ENCODE assay signal across 17 cellular contexts in genomic region chr12:92908108-92908507, GRCh38. TPM values are rescaled to one million over a fixed set of nuclear protein-coding genes. Genes with fewer than 3 reads are reported as not detected.
DNase-seq lines count a peak whose midpoint lies in the region; ATAC-seq and TF ChIP-seq lines count a peak whose summit lies in the region.
"Had no signal": no experiment of that assay in that cellular context is flagged by ENCODE, and none has a peak within 500 bp of the region (broad histone marks: within the 10 kb centered on the region; RNA-seq: fewer than 3 reads in every experiment).

No MANE protein-coding gene starts in this region.

- DNase-seq in activated CD4-positive, alpha-beta T cell treated with anti-CD3 and anti-CD28 coated beads, Interleukin-2, amount 10 ng/mL, durations not matched to agents 24 days and 14 days: peak; percentile 76
- no peak for DNase-seq in activated CD4-positive, alpha-beta T cell treated with anti-CD3 and anti-CD28 coated beads, Interleukin-2, amount 50 U/mL, for 48 hours
- DNase-seq in T-helper 17 cell (no peak), GM13976 (ENCODE audit: low spot score) (no peak), NCI-H82 treated with DMSO at 0.1 percent for 48 hours (lab: John Stamatoyannopoulos, UW; ENCODE audit: unreplicated experiment) (no peak), cerebellar cortex (ENCODE audit: low spot score) (no peak)
- DNase-seq in naive thymus-derived CD8-positive, alpha-beta T cell: peak in 5 of 10 donors; percentile 19 to 73 (median 52)
- DNase-seq: activated gamma-delta T cell treated with Interleukin-2 at 50 U/mL for 16 hours, dorsolateral prefrontal cortex, EL, GM23248, heart left ventricle, mammary epithelial cell, NCI-H1694, SHP77 had no signal

- no peak for TF ChIP-seq CTCF in GM13976 (IDR thresholded peaks at IDR 0.05; ENCODE audit: borderline replicate concordance, control extremely low read depth, extremely low read depth, insufficient read depth, missing control alignments)

- H3K4me3 Mint-ChIP-seq in activated CD4-positive, alpha-beta T cell treated with anti-CD3 and anti-CD28 coated beads, Interleukin-2, amount 10 ng/mL, durations not matched to agents 24 days and 14 days: peak overlapping the region; percentile 55
- peak overlapping the region; percentile 45 for H3K4me3 Mint-ChIP-seq in T-helper 17 cell
- H3K4me3 Mint-ChIP-seq in naive thymus-derived CD8-positive, alpha-beta T cell: peak overlapping the region; percentile 3 to 76 (median 56)
- H3K4me3 Mint-ChIP-seq: neural crest cell had no signal

- peaks cover 6% of the 10 kb centered on the region for H3K9me3 Mint-ChIP-seq in activated CD4-positive, alpha-beta T cell treated with anti-CD3 and anti-CD28 coated beads, Interleukin-2, amount 10 ng/mL, durations not matched to agents 24 days and 14 days
- peaks cover 0 to 1% (median 0%) of the 10 kb centered on the region in 9 donors for H3K9me3 Mint-ChIP-seq in naive thymus-derived CD8-positive, alpha-beta T cell

- H3K27me3 Mint-ChIP-seq in activated CD4-positive, alpha-beta T cell treated with anti-CD3 and anti-CD28 coated beads, Interleukin-2, amount 10 ng/mL, durations not matched to agents 24 days and 14 days: no peaks in the 10 kb centered on the region
- H3K27me3 Mint-ChIP-seq in T-helper 17 cell: no peaks in the 10 kb centered on the region
- no peaks in the 10 kb centered on the region for H3K27me3 Mint-ChIP-seq in naive thymus-derived CD8-positive, alpha-beta T cell

- H3K36me3 Mint-ChIP-seq in activated CD4-positive, alpha-beta T cell treated with anti-CD3 and anti-CD28 coated beads, Interleukin-2, amount 10 ng/mL, durations not matched to agents 24 days and 14 days (ENCODE audit: low read depth): peaks cover 30% of the 10 kb centered on the region
- peaks cover 1% of the 10 kb centered on the region for H3K36me3 Mint-ChIP-seq in T-helper 17 cell (ENCODE audit: low read depth)
- peaks cover 0 to 9% (median 0%) of the 10 kb centered on the region in 3 donors for H3K36me3 Mint-ChIP-seq in naive thymus-derived CD8-positive, alpha-beta T cell

- ATAC-seq in HG02610 (IDR thresholded peaks at IDR 0.05; ENCODE audit: unreplicated experiment) (peak; percentile 50), T-helper 17 cell (peak; percentile 82)
- peak; percentile 89 to 93 for ATAC-seq in naive thymus-derived CD8-positive, alpha-beta T cell
- ATAC-seq: heart left ventricle had no signal

- POLR2A ChIA-PET in naive thymus-derived CD8-positive, alpha-beta T cell (lab: Charles Lee): interaction anchor here (6.2 kb wide), 1 partner anchor 20 kb away, joined by 56 read pairs; the partner anchor contains the start of gene EEA1

- intact Hi-C loops in activated CD4-positive, alpha-beta T cell treated with anti-CD3 and anti-CD28 coated beads, Interleukin-2, amount 10 ng/mL, durations not matched to agents 24 days and 14 days (cut with micrococcal nuclease): loop anchor here (1.0 kb wide), 1 partner anchor 19 kb away; no protein-coding TSS in a partner anchor

- H3K9me3 ChIP-seq in T-helper 17 cell (ENCODE audit: control insufficient read depth, low read length, poor library complexity, severe bottlenecking): no peaks in the 10 kb centered on the region

- peaks cover 35% of the 10 kb centered on the region for H3K4me1 Mint-ChIP-seq in activated CD4-positive, alpha-beta T cell treated with anti-CD3 and anti-CD28 coated beads, Interleukin-2, amount 10 ng/mL, durations not matched to agents 24 days and 14 days
- H3K4me1 Mint-ChIP-seq in T-helper 17 cell: peaks cover 29% of the 10 kb centered on the region
- H3K4me1 Mint-ChIP-seq in naive thymus-derived CD8-positive, alpha-beta T cell: peaks cover 24 to 72% (median 60%) of the 10 kb centered on the region in 4 donors

- in situ Hi-C loops in GM13976 (cut with MboI; ENCODE audit: low sequenced_read_pairs, unreplicated experiment): no loop called here

- no peak overlapping the region for H3K27ac Mint-ChIP-seq in activated CD4-positive, alpha-beta T cell treated with anti-CD3 and anti-CD28 coated beads, Interleukin-2, amount 10 ng/mL, durations not matched to agents 24 days and 14 days
- H3K27ac Mint-ChIP-seq in T-helper 17 cell: peak overlapping the region; percentile 67
- peak overlapping the region in 8 of 10 donors; percentile 3 to 69 (median 10) for H3K27ac Mint-ChIP-seq in naive thymus-derived CD8-positive, alpha-beta T cell

RNA-seq across cellular contexts. Expression of gene EEA1, which starts 21.0 kb away (rescaled TPM):
- 22.2 and 23.4 TPM in 2 replicates for total RNA-seq in activated CD4-positive, alpha-beta T cell treated with anti-CD3 and anti-CD28 coated beads, Interleukin-2, amount 10 ng/mL, durations not matched to agents 24 days and 14 days
- 10 to 100 TPM; 13.2 to 16.1 TPM for total RNA-seq in T-helper 17 cell
- total RNA-seq in naive thymus-derived CD8-positive, alpha-beta T cell: 10 to 100 TPM; 17.4 to 22.0 TPM
- 10 to 100 TPM in 1 of 3 donors, 1 to 10 TPM in 2; 6.8 to 13.3 (median 7.9) TPM for polyA plus RNA-seq in naive thymus-derived CD8-positive, alpha-beta T cell
